Comparison of ENCODE assay signal across 27 cellular contexts in genomic region chr17:76578376-76578775, GRCh38. TPM values are rescaled to one million over a fixed set of nuclear protein-coding genes. Genes with fewer than 3 reads are reported as not detected.
A peak's percentile ranks its signal among the peaks of the same experiment; 100 is the strongest.
DNase-seq lines count a peak whose midpoint lies in the region; ATAC-seq and TF ChIP-seq lines count a peak whose summit lies in the region.
"Had no signal": no experiment of that assay in that cellular context is flagged by ENCODE, and none has a peak within 500 bp of the region (broad histone marks: within the 10 kb centered on the region; RNA-seq: fewer than 3 reads in every experiment).

No MANE protein-coding gene starts in this region.

- H3K9ac ChIP-seq in IMR-90 (ENCODE audit: low read depth, low read length): no peak overlapping the region
- H3K9ac ChIP-seq in colonic mucosa (ENCODE audit: low read depth in 2 of 2, low read length in 2 of 2): no peak overlapping the region
- H3K9ac ChIP-seq in MM.1S (ENCODE audit: low read length): no peak overlapping the region

- DNase-seq in AG08395 (ENCODE audit: low spot score): peak; percentile 44
- peak; percentile 44 for DNase-seq in IMR-90
- peak; percentile 34 for DNase-seq in colonic mucosa
- DNase-seq in lower lobe of right lung: no peak
- DNase-seq in mucosa of gallbladder (ENCODE audit: low spot score): no peak
- DNase-seq in OCI-M2 (lab: John Stamatoyannopoulos, UW; ENCODE audit: unreplicated experiment): no peak
- no peak for DNase-seq in MM.1S
- DNase-seq in NCI-H1417 (lab: John Stamatoyannopoulos, UW): no peak
- DNase-seq: activated CD4-positive, alpha-beta T cell treated with anti-CD3 and anti-CD28 coated beads for 36 hours; activated CD8-positive, alpha-beta T cell treated with anti-CD3 and anti-CD28 coated beads, Interleukin-2, amount 10 ng/mL, durations not matched to agents 7 days and 5 days; AML-193; CD4-positive, alpha-beta memory T cell; effector memory CD4-positive, alpha-beta T cell; head of caudate nucleus; kidney; midbrain; natural killer cell; NCI-H1436; NCI-H2081; NCI-H526 treated with DMSO at 0.1 percent for 48 hours; SHP77 treated with DMSO at 0.1 percent for 48 hours had no signal

- peaks cover 3% of the 10 kb centered on the region; the same call in 1 of the 2 replicates for H3K9me1 ChIP-seq in IMR-90 (ENCODE audit: insufficient read depth, low read length)

- no peaks in the 10 kb centered on the region for H3K79me1 ChIP-seq in IMR-90 (ENCODE audit: low read depth in 1 of 2, low read length in 2 of 2)

- in situ Hi-C loops in IMR-90 (cut with MboI; ENCODE audit: low sequenced_read_pairs): no loop called here

- H3K4me1 ChIP-seq in IMR-90 (ENCODE audit: control insufficient read depth, insufficient read depth, low read length) (peaks cover 2% of the 10 kb centered on the region; the same call in 1 of the 2 replicates), colonic mucosa (no peaks in the 10 kb centered on the region), lower lobe of right lung (no peaks in the 10 kb centered on the region), MM.1S (ENCODE audit: low read length) (no peaks in the 10 kb centered on the region)
- H3K4me1 ChIP-seq: A549 had no signal

- no peak overlapping the region for H3K14ac ChIP-seq in IMR-90 (replicated peaks; ENCODE audit: low read depth, low read length)

- intact Hi-C loops in IMR-90 (cut with micrococcal nuclease): no loop called here
- intact Hi-C loops in colonic mucosa (cut with DNase I): no loop called here
- intact Hi-C loops in lower lobe of right lung (cut with DNase I): no loop called here

- H2BK20ac ChIP-seq in IMR-90 (ENCODE audit: low read depth, low read length): no peak overlapping the region

- WGBS in IMR-90 (ENCODE audit: extremely low coverage in 2 of 2, insufficient read length in 1 of 2), 2 experiments: 50% methylated on average over 1 of the region's 5 CpGs; no CpG with 5 or more reads in 1 of the 2 experiments

- no peak overlapping the region for H2AFZ ChIP-seq in IMR-90 (replicated peaks; ENCODE audit: low read length, poor library complexity)
- H2AFZ ChIP-seq in MM.1S (ENCODE audit: low read length): no peak overlapping the region

- H3K4me2 ChIP-seq in IMR-90 (ENCODE audit: low read depth, low read length) (no peak overlapping the region), MM.1S (ENCODE audit: low read depth, low read length) (no peak overlapping the region)
- H3K4me2 ChIP-seq: A549 had no signal

- H4K20me1 ChIP-seq in IMR-90 (ENCODE audit: insufficient read depth, low read length) (no peaks in the 10 kb centered on the region), MM.1S (ENCODE audit: insufficient read depth, low read length) (no peaks in the 10 kb centered on the region)

- H3K36me3 ChIP-seq in IMR-90 (ENCODE audit: control insufficient read depth, insufficient read depth, low read length) (no peaks in the 10 kb centered on the region), colonic mucosa (no peaks in the 10 kb centered on the region), lower lobe of right lung (no peaks in the 10 kb centered on the region), MM.1S (replicated peaks; ENCODE audit: insufficient read depth, low read length) (no peaks in the 10 kb centered on the region)
- H3K36me3 ChIP-seq: cardiac muscle cell had no signal

- TF ChIP-seq CTCF in IMR-90 (conservative IDR thresholded peaks at IDR 0.05; ENCODE audit: low read depth, low read length): no peak
- TF ChIP-seq CTCF in colonic mucosa (IDR thresholded peaks at IDR 0.05): no peak
- TF ChIP-seq CTCF in lower lobe of right lung (IDR thresholded peaks at IDR 0.05): no peak
- TF ChIP-seq CTCF in MM.1S (IDR thresholded peaks at IDR 0.05; ENCODE audit: low read length): no peak

- no peak overlapping the region for H4K8ac ChIP-seq in IMR-90 (ENCODE audit: low read depth in 2 of 2, low read length in 2 of 2)

- no peaks in the 10 kb centered on the region for H3F3A ChIP-seq in MM.1S (ENCODE audit: insufficient read depth, low read length)

- no peak overlapping the region for H4K5ac ChIP-seq in IMR-90 (ENCODE audit: low read depth, low read length)

- TF ChIP-seq POLR2A in IMR-90 (IDR thresholded peaks at IDR 0.05; ENCODE audit: low read depth, low read length): no peak

- POLR2A ChIA-PET in IMR-90 (lab: Charles Lee; ENCODE audit: unreplicated experiment): interaction anchor here (0.5 kb wide), 1 partner anchor 9 kb away, joined by 6 read pairs; a partner anchor contains a TSS

- H2BK5ac ChIP-seq in IMR-90 (ENCODE audit: low read depth, low read length, poor library complexity, severe bottlenecking): no peak overlapping the region

- H3K27me3 ChIP-seq in IMR-90 (ENCODE audit: control insufficient read depth, insufficient read depth, low read length): no peaks in the 10 kb centered on the region
- H3K27me3 ChIP-seq in colonic mucosa: no peaks in the 10 kb centered on the region
- H3K27me3 ChIP-seq in lower lobe of right lung (ENCODE audit: low read depth): no peaks in the 10 kb centered on the region
- H3K27me3 ChIP-seq in MM.1S (replicated peaks; ENCODE audit: insufficient read depth, low read length): peaks cover 6% of the 10 kb centered on the region

- no TSS peak for BruUV-seq in IMR-90 (replicated peaks; lab: Mats Ljungman, UMichigan)

- no peak for TF ChIP-seq RAD21 in IMR-90 (IDR thresholded peaks at IDR 0.05; ENCODE audit: low read length)

- H3K79me2 ChIP-seq in MM.1S (ENCODE audit: low read length): no peaks in the 10 kb centered on the region

- ATAC-seq in IMR-90 (ENCODE audit: low read depth): peak; percentile 78
- peak; percentile 34 to 79 for ATAC-seq in lower lobe of right lung
- ATAC-seq: activated CD4-positive, alpha-beta T cell treated with anti-CD3 and anti-CD28 coated beads for 36 hours; activated CD8-positive, alpha-beta T cell treated with anti-CD3 and anti-CD28 coated beads, Interleukin-2, amount 10 ng/mL, durations not matched to agents 7 days and 5 days; activated naive CD4-positive, alpha-beta T cell treated with anti-CD3 and anti-CD28 coated beads, Interleukin-2, amount 50 U/mL, for 72 hours; natural killer cell; stimulated activated memory B cell treated with anti-CD40 and anti-IgM and Interleukin-4, amounts not matched to agents 10 μg/mL and 1 μg/mL and 100 μg/mL, for 72 hours had no signal

- no peak overlapping the region for H3K18ac ChIP-seq in IMR-90 (ENCODE audit: low read depth, low read length)

- no peak overlapping the region for H3K23ac ChIP-seq in IMR-90 (ENCODE audit: low read depth, low read length)

- H3K27ac ChIP-seq in IMR-90 (ENCODE audit: insufficient read depth, low read length) (no peak overlapping the region), colonic mucosa (no peak overlapping the region), lower lobe of right lung (no peak overlapping the region), MM.1S (ENCODE audit: low read length) (no peak overlapping the region)
- H3K27ac ChIP-seq: A549, cardiac muscle cell had no signal

- no peak overlapping the region for H2AK5ac ChIP-seq in IMR-90 (ENCODE audit: low read depth, low read length)

- no peak overlapping the region for H3K56ac ChIP-seq in IMR-90 (ENCODE audit: extremely low read depth, insufficient read depth, low read length)

- H3K4ac ChIP-seq in IMR-90 (ENCODE audit: low read depth, low read length): no peak overlapping the region

- H3K9me2 ChIP-seq in MM.1S (replicated peaks; ENCODE audit: insufficient read depth, low read length): no peaks in the 10 kb centered on the region

- H2BK120ac ChIP-seq in IMR-90 (ENCODE audit: low read depth, low read length): no peak overlapping the region

- H3K4me3 ChIP-seq in IMR-90 (ENCODE audit: insufficient read depth, low read depth, low read length) (no peak overlapping the region), colonic mucosa (no peak overlapping the region), lower lobe of right lung (no peak overlapping the region), MM.1S (ENCODE audit: low read length) (no peak overlapping the region)
- H3K4me3 ChIP-seq: A549, cardiac muscle cell had no signal

- no peaks in the 10 kb centered on the region for H3K9me3 ChIP-seq in IMR-90 (ENCODE audit: control insufficient read depth, insufficient read depth, low read length)
- no peaks in the 10 kb centered on the region for H3K9me3 ChIP-seq in colonic mucosa
- no peaks in the 10 kb centered on the region for H3K9me3 ChIP-seq in lower lobe of right lung
- no peaks in the 10 kb centered on the region for H3K9me3 ChIP-seq in MM.1S (replicated peaks; ENCODE audit: insufficient read depth, low read length)
- H3K9me3 ChIP-seq: A549 had no signal

- H2AK9ac ChIP-seq in IMR-90 (replicated peaks; ENCODE audit: low read depth, low read length, poor library complexity): no peak overlapping the region

- dilution Hi-C loops in IMR-90 (cut with HindIII; ENCODE audit: low sequenced_read_pairs, unreplicated experiment): no loop called here

- H2BK15ac ChIP-seq in IMR-90 (ENCODE audit: low read depth, low read length): no peak overlapping the region

- CTCF ChIA-PET in IMR-90 (lab: Yijun Ruan, JAX): no interaction called here

- no peak overlapping the region for H4K91ac ChIP-seq in IMR-90 (ENCODE audit: insufficient read depth, low read depth, low read length)

TF ChIP-seq in IMR-90, 13 proteins besides CTCF, POLR2A, EP300 and RAD21:
- no peak for TF ChIP-seq CEBPB (IDR thresholded peaks at IDR 0.05; ENCODE audit: low read depth, low read length)

RNA-seq across cellular contexts. Expression of gene ST6GALNAC2, which starts 7.3 kb away (rescaled TPM):
- total RNA-seq in IMR-90 (2012; rRNA removed) (not detected in 2 replicates), colonic mucosa (1 to 10 TPM; 3.8 to 6.3 TPM), lower lobe of right lung (29.0 TPM), mucosa of gallbladder (2.4 TPM)
- polyA plus RNA-seq in IMR-90 (2012; rRNA removed): 0.10 TPM in 1 of 2 replicates, not detected in the other
- polyA plus RNA-seq in IMR-90 (2012; cell fraction: cytosol; rRNA removed): 0.06 and 0.18 TPM in 2 replicates
- polyA plus RNA-seq in IMR-90 (2012; cell fraction: nucleus; rRNA removed; ENCODE audit: low replicate concordance): 0.03 and 0.25 TPM in 2 replicates
- total RNA-seq: activated CD8-positive, alpha-beta T cell treated with anti-CD3 and anti-CD28 coated beads, Interleukin-2, amount 10 ng/mL, durations not matched to agents 7 days and 5 days; activated naive CD4-positive, alpha-beta T cell treated with anti-CD3 and anti-CD28 coated beads, Interleukin-2, amount 50 U/mL, for 72 hours had no signal

RNA-seq across cellular contexts. Expression of gene PRCD, which starts 38.5 kb away (rescaled TPM):
- total RNA-seq in IMR-90 (2012; rRNA removed): under 0.01 TPM in 1 of 2 replicates, not detected in the other
- 0.32 TPM in 2 replicates for polyA plus RNA-seq in IMR-90 (2012; rRNA removed)
- 0.24 and 0.26 TPM in 2 replicates for polyA plus RNA-seq in IMR-90 (2012; cell fraction: cytosol; rRNA removed)
- polyA plus RNA-seq in IMR-90 (2012; cell fraction: nucleus; rRNA removed; ENCODE audit: low replicate concordance): 1.4 and 3.8 TPM in 2 replicates
- total RNA-seq in colonic mucosa: 1 to 10 TPM in 1 of 2 donors, under 1 TPM in 1; 0.29 to 1.2 TPM
- total RNA-seq in lower lobe of right lung: 8.2 TPM
- 4.3 TPM for total RNA-seq in mucosa of gallbladder
- total RNA-seq: activated CD4-positive, alpha-beta T cell treated with anti-CD3 and anti-CD28 coated beads for 36 hours; activated CD8-positive, alpha-beta T cell treated with anti-CD3 and anti-CD28 coated beads, Interleukin-2, amount 10 ng/mL, durations not matched to agents 7 days and 5 days; activated naive CD4-positive, alpha-beta T cell treated with anti-CD3 and anti-CD28 coated beads, Interleukin-2, amount 50 U/mL, for 72 hours; activated T-helper 2 cell treated with anti-CD3 and anti-CD28 coated beads, Interferon-gamma antibody, Interleukin-2, Interleukin-4, amounts not matched to agents 10 μg/mL and 5 μg/mL and 100 μg/mL, durations not matched to agents 14 hours and 24 hours and 36 hours; CD4-positive, alpha-beta memory T cell; H4 had no signal
- polyA plus RNA-seq: A549; CD4-positive, alpha-beta memory T cell had no signal

RNA-seq across cellular contexts. Expression of gene CYGB, which starts 40.9 kb away (rescaled TPM):
- total RNA-seq in IMR-90 (2012; rRNA removed): 1.3 and 1.7 TPM in 2 replicates
- polyA plus RNA-seq in IMR-90 (2012; rRNA removed): 2.9 and 3.5 TPM in 2 replicates
- 3.6 and 4.3 TPM in 2 replicates for polyA plus RNA-seq in IMR-90 (2012; cell fraction: cytosol; rRNA removed)
- 1.2 and 1.9 TPM in 2 replicates for polyA plus RNA-seq in IMR-90 (2012; cell fraction: nucleus; rRNA removed; ENCODE audit: low replicate concordance)
- total RNA-seq in colonic mucosa: 1 to 10 TPM; 4.7 to 9.9 TPM
- 30.2 TPM for total RNA-seq in lower lobe of right lung
- 14.7 TPM for total RNA-seq in mucosa of gallbladder
- total RNA-seq: activated CD4-positive, alpha-beta T cell treated with anti-CD3 and anti-CD28 coated beads for 36 hours; activated naive CD4-positive, alpha-beta T cell treated with anti-CD3 and anti-CD28 coated beads, Interleukin-2, amount 50 U/mL, for 72 hours; activated T-helper 2 cell treated with anti-CD3 and anti-CD28 coated beads, Interferon-gamma antibody, Interleukin-2, Interleukin-4, amounts not matched to agents 10 μg/mL and 5 μg/mL and 100 μg/mL, durations not matched to agents 14 hours and 24 hours and 36 hours; CD4-positive, alpha-beta memory T cell had no signal
- polyA plus RNA-seq: CD4-positive, alpha-beta memory T cell had no signal

Comparison
In these comparisons a context has a peak if more than half of its experiments do, and no peak if none do; other contexts are left out.
1. DNase-seq: peak in AG08395 (single experiment), IMR-90 (single experiment) and colonic mucosa (single experiment); none in lower lobe of right lung (single experiment), mucosa of gallbladder (single experiment), OCI-M2 (single experiment), MM.1S (single experiment) and NCI-H1417 (0 of 3).